Comparison of ENCODE assay signal across 8 cellular contexts in genomic region chr20:49750611-49751396, GRCh38. TPM values are rescaled to one million over a fixed set of nuclear protein-coding genes. Genes with fewer than 3 reads are reported as not detected.
DNase-seq lines count a peak whose midpoint lies in the region; ATAC-seq and TF ChIP-seq lines count a peak whose summit lies in the region.

No MANE protein-coding gene starts in this region.

- no peaks in the 10 kb centered on the region for H3K9me3 Mint-ChIP-seq in IgD-negative memory B cell

- TF ChIP-seq CTCF in lung (IDR thresholded peaks at IDR 0.05; ENCODE audit: control extremely low read depth, extremely low read depth) (no peak), BE2C (IDR thresholded peaks at IDR 0.05; ENCODE audit: low read depth, low read length) (no peak)

- peak overlapping the region; percentile 20 to 91 (median 54) for H3K27ac Mint-ChIP-seq in IgD-negative memory B cell

- H3K4me3 ChIP-seq in lung (no peak overlapping the region), BE2C (ENCODE audit: low read depth, low read length) (no peak overlapping the region)

- no peaks in the 10 kb centered on the region for H3K36me3 ChIP-seq in lung (ENCODE audit: control insufficient read depth in 2 of 2, insufficient read depth in 2 of 2, low read length in 2 of 2)
- no peaks in the 10 kb centered on the region for H3K36me3 ChIP-seq in BE2C

- DNase-seq in lung (ENCODE audit: low spot score) (no peak), NCI-H1694 (lab: John Stamatoyannopoulos, UW) (no peak), BE2C (no peak), NCI-H1417 treated with DMSO at 0.1 percent for 48 hours (lab: John Stamatoyannopoulos, UW) (no peak)
- no peak for DNase-seq in stimulated activated CD4-positive, alpha-beta T cell treated with anti-CD3 and anti-CD28 coated beads, Interleukin-1b, Interleukin-23, amount 100 ng/mL, for 48 hours

- H3K4me1 ChIP-seq in lung (ENCODE audit: control insufficient read depth in 2 of 2, insufficient read depth in 2 of 2, low read length in 2 of 2) (peaks cover 0 to 13% of the 10 kb centered on the region in 2 donors), BE2C (peaks cover 14% of the 10 kb centered on the region)

- peak overlapping the region in 1 of 2 donors; percentile 2 for H3K27ac ChIP-seq in lung (ENCODE audit: low read depth in 1 of 2, low read length in 1 of 2)

- peak overlapping the region in 3 of 4 donors; percentile 48 to 73 (median 72) for H3K4me3 Mint-ChIP-seq in IgD-negative memory B cell

- WGBS in lung, 2 donors, result 65 to 74% methylated on average over 12 of the region's 12 CpGs

- H3K27me3 ChIP-seq in lung (ENCODE audit: control insufficient read depth, insufficient read depth) (no peaks in the 10 kb centered on the region), BE2C (no peaks in the 10 kb centered on the region)

- H3K4me1 Mint-ChIP-seq in IgD-negative memory B cell, result peaks cover 10 to 14% (median 10%) of the 10 kb centered on the region in 3 donors

- H3K36me3 Mint-ChIP-seq in IgD-negative memory B cell, result no peaks in the 10 kb centered on the region

- H3K9me3 ChIP-seq in lung (ENCODE audit: control insufficient read depth in 2 of 2, insufficient read depth in 1 of 2, low read length in 1 of 2) (no peaks in the 10 kb centered on the region), BE2C (no peaks in the 10 kb centered on the region)

- H3K27me3 Mint-ChIP-seq in IgD-negative memory B cell, result no peaks in the 10 kb centered on the region

- ATAC-seq in GM18499 (IDR thresholded peaks at IDR 0.05; ENCODE audit: insufficient read depth, unreplicated experiment) (peak; percentile 60), GM21526 (IDR thresholded peaks at IDR 0.05; ENCODE audit: low FRiP score, unreplicated experiment) (peak; percentile 75), lung (ENCODE audit: insufficient read depth, low FRiP score) (peak; percentile 34)

RNA-seq across cellular contexts. Expression of gene B4GALT5, which starts 37.1 kb away (rescaled TPM):
- polyA plus RNA-seq in IgD-negative memory B cell (0.48 TPM), lung (10 to 100 TPM; 13.9 to 56.7 TPM)
- total RNA-seq in lung, result 10 to 100 TPM; 40.1 to 43.7 TPM
- 36.9 TPM for polyA plus RNA-seq in BE2C (2012; ENCODE audit: insufficient read depth, insufficient read length, low read depth)

Comparison
In these comparisons a context has a peak if more than half of its experiments do, and no peak if none do; other contexts are left out.
1. RNA of gene B4GALT5, which starts 37.1 kb away (polyA plus RNA-seq): 13.9 to 56.7 TPM in lung; 0.48 TPM in IgD-negative memory B cell (single experiment); every median in the first group is over 10 times any median in the second.
2. Peak in every context shown above with its lines, with median percentiles within 50 percentile points of each other: ATAC-seq.